Comparison of ENCODE assay signal across 8 cellular contexts in the genomic region with DNA sequence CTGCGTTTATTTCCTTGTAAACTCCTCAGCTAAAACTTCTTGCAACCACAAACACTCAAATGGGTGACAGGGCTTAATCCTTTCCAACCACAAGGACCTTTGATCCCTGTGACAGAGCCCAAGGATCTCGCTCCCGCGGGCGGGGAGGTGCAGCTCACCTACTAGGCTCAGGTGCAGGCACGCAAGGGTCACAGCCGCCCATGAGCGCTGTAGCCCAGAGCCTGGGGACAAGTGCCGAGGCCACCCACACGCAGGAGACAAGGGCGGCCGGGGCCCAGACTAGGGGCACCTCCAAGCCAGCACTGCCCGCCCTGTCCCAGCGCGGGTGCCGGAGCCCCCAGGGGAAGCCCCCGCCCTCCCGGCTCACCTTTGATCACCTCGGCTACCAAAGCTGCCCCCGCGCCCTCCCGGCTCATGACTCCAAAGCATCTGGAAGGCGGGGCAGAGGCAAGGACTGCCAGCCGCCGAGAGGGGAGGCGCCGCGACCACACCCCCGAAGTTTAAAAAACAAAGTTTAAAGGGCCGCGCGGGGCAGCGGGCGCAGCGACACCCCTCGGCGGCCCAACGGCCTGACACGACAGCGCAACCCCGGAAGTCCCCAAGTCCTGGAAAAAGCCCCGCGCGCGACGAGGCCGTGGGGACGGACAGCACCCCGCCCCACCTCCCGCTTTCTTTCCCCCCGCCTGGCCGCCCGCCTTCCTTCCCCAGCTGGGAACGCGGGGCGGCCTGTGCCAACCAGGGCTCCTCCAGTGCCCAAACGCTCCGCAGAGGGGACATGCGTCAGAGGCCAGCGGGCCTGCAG. TPM values are rescaled to one million over a fixed set of nuclear protein-coding genes. Genes with fewer than 3 reads are reported as not detected.
A peak's percentile ranks its signal among the peaks of the same experiment; 100 is the strongest.
DNase-seq lines count a peak whose midpoint lies in the region; ATAC-seq and TF ChIP-seq lines count a peak whose summit lies in the region.

No MANE protein-coding gene starts in this region.

- no peaks in the 10 kb centered on the region for H3K9me3 Mint-ChIP-seq in activated T-helper 2 cell treated with anti-CD3 and anti-CD28 coated beads, Interferon-gamma antibody, Interleukin-2, Interleukin-4, amounts not matched to agents 10 μg/mL and 5 μg/mL and 100 μg/mL, durations not matched to agents 14 hours and 24 hours and 36 hours
- H3K9me3 Mint-ChIP-seq in natural killer cell treated with Interleukin-12 subunit alpha and Interleukin-12 subunit beta and Interleukin-15 and Interleukin-18, amount 100 ng/mL, for 72 hours, result no peaks in the 10 kb centered on the region

- H3K4me3 Mint-ChIP-seq in activated T-helper 2 cell treated with anti-CD3 and anti-CD28 coated beads, Interferon-gamma antibody, Interleukin-2, Interleukin-4, amounts not matched to agents 10 μg/mL and 5 μg/mL and 100 μg/mL, durations not matched to agents 14 hours and 24 hours and 36 hours (ENCODE audit: low read depth), result peak overlapping the region; percentile 72
- peak overlapping the region; percentile 73 for H3K4me3 Mint-ChIP-seq in natural killer cell treated with Interleukin-12 subunit alpha and Interleukin-12 subunit beta and Interleukin-15 and Interleukin-18, amount 100 ng/mL, for 72 hours

- peaks cover 3% of the 10 kb centered on the region for H3K27me3 Mint-ChIP-seq in activated T-helper 2 cell treated with anti-CD3 and anti-CD28 coated beads, Interferon-gamma antibody, Interleukin-2, Interleukin-4, amounts not matched to agents 10 μg/mL and 5 μg/mL and 100 μg/mL, durations not matched to agents 14 hours and 24 hours and 36 hours (ENCODE audit: low read depth)
- H3K27me3 Mint-ChIP-seq in natural killer cell treated with Interleukin-12 subunit alpha and Interleukin-12 subunit beta and Interleukin-15 and Interleukin-18, amount 100 ng/mL, for 72 hours, result peaks cover 0 to 3% of the 10 kb centered on the region in 2 donors

- in situ Hi-C loops in ACHN (cut with HindIII; ENCODE audit: low pct_ligation_motif_present, low pct_unique_long_range_greater_than_20kb, low sequenced_read_pairs), result no loop called here

- no peaks in the 10 kb centered on the region for H3K36me3 Mint-ChIP-seq in activated T-helper 2 cell treated with anti-CD3 and anti-CD28 coated beads, Interferon-gamma antibody, Interleukin-2, Interleukin-4, amounts not matched to agents 10 μg/mL and 5 μg/mL and 100 μg/mL, durations not matched to agents 14 hours and 24 hours and 36 hours (ENCODE audit: low read depth)
- no peaks in the 10 kb centered on the region for H3K36me3 Mint-ChIP-seq in natural killer cell treated with Interleukin-12 subunit alpha and Interleukin-12 subunit beta and Interleukin-15 and Interleukin-18, amount 100 ng/mL, for 72 hours

- ATAC-seq in GM18508 (IDR thresholded peaks at IDR 0.05; ENCODE audit: insufficient read depth, unreplicated experiment) (peak; percentile 50), HG03039 (IDR thresholded peaks at IDR 0.05; ENCODE audit: unreplicated experiment) (peak; percentile 77)
- peak; percentile 91 to 97 for ATAC-seq in natural killer cell treated with Interleukin-12 subunit alpha and Interleukin-12 subunit beta and Interleukin-15 and Interleukin-18, amount 100 ng/mL, for 72 hours

- peak; percentile 31 for TF ChIP-seq CTCF in fibroblast of mammary gland (conservative IDR thresholded peaks at IDR 0.05; ENCODE audit: control insufficient read depth, insufficient read depth, low read depth, low read length)

- intact Hi-C loops in activated T-helper 2 cell treated with anti-CD3 and anti-CD28 coated beads, Interferon-gamma antibody, Interleukin-2, Interleukin-4, amounts not matched to agents 10 μg/mL and 5 μg/mL and 100 μg/mL, durations not matched to agents 14 hours and 24 hours and 36 hours (cut with micrococcal nuclease), result loop anchor here (1.0 to 5.0 kb wide), 4 partner anchors 13 to 211 kb away; a partner anchor contains a TSS

- peaks cover 30% of the 10 kb centered on the region for H3K4me1 Mint-ChIP-seq in activated T-helper 2 cell treated with anti-CD3 and anti-CD28 coated beads, Interferon-gamma antibody, Interleukin-2, Interleukin-4, amounts not matched to agents 10 μg/mL and 5 μg/mL and 100 μg/mL, durations not matched to agents 14 hours and 24 hours and 36 hours (ENCODE audit: low read depth)
- H3K4me1 Mint-ChIP-seq in natural killer cell treated with Interleukin-12 subunit alpha and Interleukin-12 subunit beta and Interleukin-15 and Interleukin-18, amount 100 ng/mL, for 72 hours (ENCODE audit: low read depth in 2 of 2), result peaks cover 12 to 24% of the 10 kb centered on the region in 2 donors

- H3K27ac Mint-ChIP-seq in activated T-helper 2 cell treated with anti-CD3 and anti-CD28 coated beads, Interferon-gamma antibody, Interleukin-2, Interleukin-4, amounts not matched to agents 10 μg/mL and 5 μg/mL and 100 μg/mL, durations not matched to agents 14 hours and 24 hours and 36 hours, result peak overlapping the region; percentile 71
- peak overlapping the region; percentile 50 to 57 for H3K27ac Mint-ChIP-seq in natural killer cell treated with Interleukin-12 subunit alpha and Interleukin-12 subunit beta and Interleukin-15 and Interleukin-18, amount 100 ng/mL, for 72 hours

- DNase-seq in ACHN (peak; percentile 63), fibroblast of mammary gland (ENCODE audit: low read depth) (peak; percentile 46)
- peak; percentile 74 for DNase-seq in activated T-helper 2 cell treated with anti-CD3 and anti-CD28 coated beads, Interferon-gamma antibody, Interleukin-2, Interleukin-4, amounts not matched to agents 10 μg/mL and 5 μg/mL and 100 μg/mL, durations not matched to agents 14 hours and 24 hours and 36 hours (ENCODE audit: low spot score)
- DNase-seq in natural killer cell treated with Interleukin-12 subunit alpha and Interleukin-12 subunit beta and Interleukin-15 and Interleukin-18, amount 100 ng/mL, for 72 hours (ENCODE audit: low spot score), result peak; percentile 88
- DNase-seq in stimulated activated naive CD4-positive, alpha-beta T cell (lab: John Stamatoyannopoulos, UW), result peak; percentile 63 to 80 (median 75)

- H3K4me3 ChIP-seq in fibroblast of mammary gland (ENCODE audit: control insufficient read depth, low read depth, low read length), result peak overlapping the region; percentile 62

TF ChIP-seq in PFSK-1, 5 proteins besides CTCF, POLR2A, EP300 and RAD21:
- TF ChIP-seq TAF1 (IDR thresholded peaks at IDR 0.05; ENCODE audit: borderline replicate concordance, insufficient read depth, low read length) (no peak), POLR2AphosphoS5 (IDR thresholded peaks at IDR 0.05; ENCODE audit: low read depth, low read length) (no peak), FOXP2 (optimal IDR thresholded peaks at IDR 0.05; ENCODE audit: borderline replicate concordance, extremely low read depth, extremely low read length, insufficient read depth) (no peak), SIN3A (IDR thresholded peaks at IDR 0.05; ENCODE audit: borderline replicate concordance, insufficient read depth, low read length) (peak; percentile 43; the same call in 1 of the 2 replicates)
- TF ChIP-seq, protein P1, sequence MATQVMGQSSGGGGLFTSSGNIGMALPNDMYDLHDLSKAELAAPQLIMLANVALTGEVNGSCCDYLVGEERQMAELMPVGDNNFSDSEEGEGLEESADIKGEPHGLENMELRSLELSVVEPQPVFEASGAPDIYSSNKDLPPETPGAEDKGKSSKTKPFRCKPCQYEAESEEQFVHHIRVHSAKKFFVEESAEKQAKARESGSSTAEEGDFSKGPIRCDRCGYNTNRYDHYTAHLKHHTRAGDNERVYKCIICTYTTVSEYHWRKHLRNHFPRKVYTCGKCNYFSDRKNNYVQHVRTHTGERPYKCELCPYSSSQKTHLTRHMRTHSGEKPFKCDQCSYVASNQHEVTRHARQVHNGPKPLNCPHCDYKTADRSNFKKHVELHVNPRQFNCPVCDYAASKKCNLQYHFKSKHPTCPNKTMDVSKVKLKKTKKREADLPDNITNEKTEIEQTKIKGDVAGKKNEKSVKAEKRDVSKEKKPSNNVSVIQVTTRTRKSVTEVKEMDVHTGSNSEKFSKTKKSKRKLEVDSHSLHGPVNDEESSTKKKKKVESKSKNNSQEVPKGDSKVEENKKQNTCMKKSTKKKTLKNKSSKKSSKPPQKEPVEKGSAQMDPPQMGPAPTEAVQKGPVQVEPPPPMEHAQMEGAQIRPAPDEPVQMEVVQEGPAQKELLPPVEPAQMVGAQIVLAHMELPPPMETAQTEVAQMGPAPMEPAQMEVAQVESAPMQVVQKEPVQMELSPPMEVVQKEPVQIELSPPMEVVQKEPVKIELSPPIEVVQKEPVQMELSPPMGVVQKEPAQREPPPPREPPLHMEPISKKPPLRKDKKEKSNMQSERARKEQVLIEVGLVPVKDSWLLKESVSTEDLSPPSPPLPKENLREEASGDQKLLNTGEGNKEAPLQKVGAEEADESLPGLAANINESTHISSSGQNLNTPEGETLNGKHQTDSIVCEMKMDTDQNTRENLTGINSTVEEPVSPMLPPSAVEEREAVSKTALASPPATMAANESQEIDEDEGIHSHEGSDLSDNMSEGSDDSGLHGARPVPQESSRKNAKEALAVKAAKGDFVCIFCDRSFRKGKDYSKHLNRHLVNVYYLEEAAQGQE (IDR thresholded peaks at IDR 0.05; ENCODE audit: insufficient read depth in 1 of 2, low read depth in 2 of 2, low read length in 2 of 2), result no peak

RNA-seq across cellular contexts. Expression of a gene that starts 53.0 kb away (rescaled TPM):
- 11.9 TPM for polyA plus RNA-seq in PFSK-1 (2012; ENCODE audit: insufficient read length, low read depth)
- total RNA-seq in activated T-helper 2 cell treated with anti-CD3 and anti-CD28 coated beads, Interferon-gamma antibody, Interleukin-2, Interleukin-4, amounts not matched to agents 10 μg/mL and 5 μg/mL and 100 μg/mL, durations not matched to agents 14 hours and 24 hours and 36 hours, result 6.5 and 6.9 TPM in 2 replicates
- total RNA-seq in natural killer cell treated with Interleukin-12 subunit alpha and Interleukin-12 subunit beta and Interleukin-15 and Interleukin-18, amount 100 ng/mL, for 72 hours, result 1 to 10 TPM in 1 of 2 donors, under 1 TPM in 1; 0.45 to 3.1 TPM

Comparison
In these comparisons a context has a peak if more than half of its experiments do, and no peak if none do; other contexts are left out.
1. Peak in every context shown above with its lines: DNase-seq, ATAC-seq and H3K4me3 ChIP-seq.